ENCODE assay signal across 10 cellular contexts in genomic region chr4:23934915-23935314, GRCh38. TPM values are rescaled to one million over a fixed set of nuclear protein-coding genes. Genes with fewer than 3 reads are reported as not detected.
DNase-seq lines count a peak whose midpoint lies in the region; ATAC-seq and TF ChIP-seq lines count a peak whose summit lies in the region.
"Had no signal": no experiment of that assay in that cellular context is flagged by ENCODE, and none has a peak within 500 bp of the region (broad histone marks: within the 10 kb centered on the region; RNA-seq: fewer than 3 reads in every experiment).

No MANE protein-coding gene starts in this region.

- in situ Hi-C loops in GM13977 (cut with MboI; ENCODE audit: low pct_unique_long_range_greater_than_20kb, low sequenced_read_pairs, unreplicated experiment) = no loop called here

- H3K4me1 ChIP-seq in esophagus muscularis mucosa = peaks cover 28 to 66% (median 55%) of the 10 kb centered on the region in 4 donors
- H3K4me1 ChIP-seq in mucosa of descending colon (ENCODE audit: low read depth) = no peaks in the 10 kb centered on the region
- H3K4me1 ChIP-seq: uterus had no signal

- TF ChIP-seq CTCF in AG09319 (IDR thresholded peaks at IDR 0.05; ENCODE audit: low read depth, low read length) (no peak), esophagus muscularis mucosa (IDR thresholded peaks at IDR 0.05) (peak in 2 of 3 experiments; percentile 13 to 38), mucosa of descending colon (IDR thresholded peaks at IDR 0.05) (no peak), GM13977 (IDR thresholded peaks at IDR 0.05; ENCODE audit: extremely low read depth, insufficient read depth, missing control alignments) (no peak)

- no peaks in the 10 kb centered on the region for H3K36me3 ChIP-seq in esophagus muscularis mucosa
- no peaks in the 10 kb centered on the region for H3K36me3 ChIP-seq in mucosa of descending colon (ENCODE audit: low read depth)
- H3K36me3 ChIP-seq: uterus had no signal

- 35% methylated on average over 3 of the region's 3 CpGs for WGBS in esophagus muscularis mucosa

- H3K4me3 ChIP-seq in esophagus muscularis mucosa = no peak overlapping the region
- H3K4me3 ChIP-seq in mucosa of descending colon = no peak overlapping the region
- H3K4me3 ChIP-seq: uterus had no signal

- peak; percentile 17 for ATAC-seq in mucosa of descending colon
- ATAC-seq in activated CD4-positive, CD25-positive, alpha-beta regulatory T cell treated with anti-CD3 and anti-CD28 coated beads, Interleukin-2, amount 50 U/mL, for 24 hours = no peak

- TF ChIP-seq EP300 in esophagus muscularis mucosa (IDR thresholded peaks at IDR 0.05) = no peak

- peak overlapping the region; percentile 53 to 66 (median 64) for H3K27ac ChIP-seq in esophagus muscularis mucosa (replicated peaks in 1 of 4)
- H3K27ac ChIP-seq: uterus had no signal

- no peaks in the 10 kb centered on the region for H3K27me3 ChIP-seq in esophagus muscularis mucosa
- H3K27me3 ChIP-seq: uterus had no signal

- DNase-seq in AG09319 (ENCODE audit: extremely low read depth, low read depth) (peak; percentile 77), NCI-H2196 (lab: John Stamatoyannopoulos, UW; ENCODE audit: unreplicated experiment) (peak; percentile 51), esophagus muscularis mucosa (ENCODE audit: extremely low spot score) (no peak), mucosa of descending colon (peak in 1 of 3 donors; percentile 26), NOMO-1 (lab: John Stamatoyannopoulos, UW; ENCODE audit: unreplicated experiment in 2 of 2) (no peak), NCI-H2227 treated with DMSO at 0.1 percent for 48 hours (lab: John Stamatoyannopoulos, UW) (no peak), GM13977 (ENCODE audit: low spot score) (no peak)
- DNase-seq: effector memory CD4-positive, alpha-beta T cell had no signal

- intact Hi-C loops in esophagus muscularis mucosa (cut with DNase I) = no loop called here
- intact Hi-C loops in mucosa of descending colon (cut with DNase I, micrococcal nuclease) = no loop called here

- H3K9me3 ChIP-seq in esophagus muscularis mucosa = no peaks in the 10 kb centered on the region
- no peaks in the 10 kb centered on the region for H3K9me3 ChIP-seq in mucosa of descending colon
- H3K9me3 ChIP-seq: uterus had no signal

- TF ChIP-seq POLR2A in esophagus muscularis mucosa (IDR thresholded peaks at IDR 0.05; ENCODE audit: low read depth) = no peak

RNA-seq across cellular contexts. Expression of gene PPARGC1A, which starts 45.1 kb away (rescaled TPM):
- total RNA-seq in esophagus muscularis mucosa (10 to 100 TPM; 13.8 to 22.8 (median 17.1) TPM), mucosa of descending colon (100 to 1,000 TPM in 1 of 3 donors, 10 to 100 TPM in 2; 55.4 to 139 (median 71.5) TPM)

Comparison
In these comparisons a context has a peak if more than half of its experiments do, and no peak if none do; other contexts are left out.
1. DNase-seq: peak in AG09319 (single experiment) and NCI-H2196 (single experiment); none in esophagus muscularis mucosa (single experiment), NOMO-1 (0 of 2), NCI-H2227 treated with DMSO at 0.1 percent for 48 hours (single experiment) and GM13977 (single experiment).
2. CTCF ChIP-seq: peak in esophagus muscularis mucosa (2 of 3); none in AG09319 (single experiment), mucosa of descending colon (single experiment) and GM13977 (single experiment).